Comparison of ENCODE assay signal across 9 cellular contexts in genomic region chr7:74586258-74587200, GRCh38.
DNase-seq lines count a peak whose midpoint lies in the region; ATAC-seq, FAIRE-seq and TF ChIP-seq lines count a peak whose summit lies in the region.
"Had no signal": no experiment of that assay in that cellular context is flagged by ENCODE, and none has a peak within 500 bp of the region (broad histone marks: within the 10 kb centered on the region; RNA-seq: fewer than 3 reads in every experiment).

No MANE protein-coding gene starts in this region.

- no peaks in the 10 kb centered on the region for H3K9me2 ChIP-seq in PC-9 (ENCODE audit: insufficient read depth)

- no peak overlapping the region for H3K23ac ChIP-seq in H1 (ENCODE audit: insufficient read length)

- peaks cover 44% of the 10 kb centered on the region for H3F3A ChIP-seq in PC-9 (ENCODE audit: insufficient read depth, low read depth)

- no peaks in the 10 kb centered on the region for H3K79me1 ChIP-seq in H1 (ENCODE audit: low read depth, low read length)

- intact Hi-C loops in PC-9 (cut with micrococcal nuclease; ENCODE audit: unreplicated experiment) = no loop called here

- 86% methylated on average over 19 of the region's 19 CpGs; no CpG with 5 or more reads in 1 of the 2 experiments for WGBS in H1 (ENCODE audit: extremely low coverage in 1 of 2, insufficient coverage in 1 of 2, insufficient read length in 1 of 2, insufficient replicate concordance in 2 of 2, low coverage in 1 of 2, low lambda C conversion rate in 2 of 2, missing lambda C conversion rate in 1 of 2), 2 experiments
- 83 to 90% methylated on average over 16 to 17 of the region's 19 CpGs for WGBS in upper lobe of left lung, 2 donors

- CTCF ChIA-PET in PC-9 (lab: Charles Lee) (interaction anchor here (0.6 kb wide), 2 partner anchors 71 to 175 kb away, joined by 4 read pairs; partner anchors contain the start of gene GTF2I), H1 (lab: Charles Lee; ENCODE audit: partially characterized antibody) (interaction anchor here (0.9 to 12.9 kb wide), 6 partner anchors 8 to 185 kb away, joined by 3 to 84 read pairs (median 4); no protein-coding TSS in a partner anchor)

- DNase-seq in PC-9 = no peak
- DNase-seq in H1 (ENCODE audit: low read depth in 1 of 2, low spot score in 2 of 2) = no peak
- DNase-seq in upper lobe of left lung = peak in 1 of 2 donors; percentile 59
- no peak for DNase-seq in amygdala (lab: John Stamatoyannopoulos, UW)
- no peak for DNase-seq in NCI-H2171 (lab: John Stamatoyannopoulos, UW)
- DNase-seq: activated CD4-positive, CD25-positive, alpha-beta regulatory T cell; activated gamma-delta T cell treated with Interleukin-2 at 50 U/mL for 16 hours had no signal

- peak overlapping the region; percentile 16; the same call in 1 of the 2 replicates for H2BK5ac ChIP-seq in H1 (ENCODE audit: low read depth, low read length)

- H3K27ac ChIP-seq in PC-9 = peak overlapping the region; percentile 41; the same call in 1 of the 2 replicates
- no peak overlapping the region for H3K27ac ChIP-seq in H1 (ENCODE audit: low read depth, low read length)
- peak overlapping the region; percentile 12 for H3K27ac ChIP-seq in muscle layer of colon (ENCODE audit: low read depth, low read length)
- H3K27ac ChIP-seq in upper lobe of left lung = peak overlapping the region; percentile 18 to 75 (median 51)

- H2AFZ ChIP-seq in PC-9 (no peak overlapping the region), H1 (ENCODE audit: low read length) (no peak overlapping the region)

- H2AK5ac ChIP-seq in H1 (ENCODE audit: low read depth, low read length) = no peak overlapping the region

- H3K4me2 ChIP-seq in PC-9 (peak overlapping the region; percentile 49), H1 (ENCODE audit: insufficient read depth in 1 of 2, low read depth in 2 of 2, low read length in 2 of 2) (no peak overlapping the region)

- no peak overlapping the region for H3K18ac ChIP-seq in H1 (ENCODE audit: extremely low read depth, low read length)

- H3K9me3 ChIP-seq in PC-9 (ENCODE audit: insufficient read depth, low read depth) (no peaks in the 10 kb centered on the region), H1 (ENCODE audit: insufficient read depth in 2 of 2, low read depth in 1 of 2, low read length in 1 of 2) (no peaks in the 10 kb centered on the region), muscle layer of colon (ENCODE audit: low read length) (no peaks in the 10 kb centered on the region), upper lobe of left lung (no peaks in the 10 kb centered on the region)

- H2BK20ac ChIP-seq in H1 (ENCODE audit: low read length) = no peak overlapping the region

- H3K56ac ChIP-seq in H1 (replicated peaks; ENCODE audit: insufficient read length, low read depth, low read length) = no peak overlapping the region

- TF ChIP-seq EP300 in H1 (IDR thresholded peaks at IDR 0.05; ENCODE audit: borderline replicate concordance in 1 of 2, low read depth in 2 of 2, low read length in 2 of 2) (no peak), upper lobe of left lung (IDR thresholded peaks at IDR 0.05) (no peak)

- no peak for TF ChIP-seq CTCF in PC-9 (conservative IDR thresholded peaks at IDR 0.05)
- no peak for TF ChIP-seq CTCF in H1 (IDR thresholded peaks at IDR 0.05; ENCODE audit: control extremely low read depth in 1 of 3, insufficient read depth in 1 of 3, low read depth in 1 of 3, low read length in 3 of 3)
- no peak for TF ChIP-seq CTCF in upper lobe of left lung (IDR thresholded peaks at IDR 0.05)

- H4K5ac ChIP-seq in H1 (ENCODE audit: insufficient read length, low read depth, low read length) = no peak overlapping the region

- H3K36me3 ChIP-seq in PC-9 (ENCODE audit: low read depth) (no peaks in the 10 kb centered on the region), H1 (ENCODE audit: control insufficient read depth in 2 of 4, insufficient read depth in 4 of 4, low read length in 3 of 4) (peaks cover 2 to 13% (median 5%) of the 10 kb centered on the region in 4 experiments; a peak in 4 of 8 replicates), muscle layer of colon (ENCODE audit: insufficient read depth, low read length) (peaks cover 6% of the 10 kb centered on the region), upper lobe of left lung (peaks cover 2 to 14% (median 5%) of the 10 kb centered on the region in 4 donors)

- TF ChIP-seq POLR2A in H1 (IDR thresholded peaks at IDR 0.05; ENCODE audit: control extremely low read depth in 1 of 2, low read depth in 2 of 2, low read length in 2 of 2) (no peak), upper lobe of left lung (IDR thresholded peaks at IDR 0.05) (no peak)

- H4K20me1 ChIP-seq in PC-9 (ENCODE audit: insufficient read depth) (no peaks in the 10 kb centered on the region), H1 (replicated peaks in 1 of 2; ENCODE audit: control insufficient read depth in 1 of 2, insufficient read depth in 2 of 2, low read length in 2 of 2) (no peaks in the 10 kb centered on the region)

- TF ChIP-seq RAD21 in H1 (IDR thresholded peaks at IDR 0.05 in 1 of 2, conservative IDR thresholded peaks at IDR 0.05 in 1 of 2; ENCODE audit: low read depth in 2 of 2, low read length in 2 of 2) = no peak

- POLR2A ChIA-PET in PC-9 (lab: Charles Lee; ENCODE audit: unreplicated experiment) (interaction anchor here (0.6 to 1.0 kb wide), 4 partner anchors 7 to 1370 kb away, joined by 4 to 19 read pairs (median 5); partner anchors contain the start of gene GTF2I), H1 (lab: Charles Lee; ENCODE audit: partially characterized antibody) (interaction anchor here (1.4 to 2.1 kb wide), 2 partner anchors 33 to 70 kb away, joined by 4 to 9 read pairs; partner anchors contain the start of gene GTF2I)

- H2BK15ac ChIP-seq in H1 (ENCODE audit: low read length) = no peak overlapping the region

- H3K4me3 ChIP-seq in PC-9 = no peak overlapping the region
- H3K4me3 ChIP-seq in H1 (ENCODE audit: extremely low read depth in 1 of 4, insufficient read depth in 2 of 4, low read depth in 3 of 4, low read length in 4 of 4) = no peak overlapping the region
- no peak overlapping the region for H3K4me3 ChIP-seq in muscle layer of colon (ENCODE audit: low read depth in 1 of 2, low read length in 2 of 2)
- no peak overlapping the region for H3K4me3 ChIP-seq in upper lobe of left lung

- no TSS peak for BruUV-seq in PC-9 (replicated peaks; lab: Mats Ljungman, UMichigan)

- H3K4me1 ChIP-seq in PC-9 (replicated peaks; ENCODE audit: insufficient read depth) (peaks cover 56% of the 10 kb centered on the region), H1 (replicated peaks in 1 of 4; ENCODE audit: control insufficient read depth in 3 of 4, insufficient read depth in 4 of 4, low read length in 3 of 4) (peaks cover 4 to 10% (median 8%) of the 10 kb centered on the region in 4 experiments; a peak in 6 of 7 replicates), muscle layer of colon (ENCODE audit: insufficient read depth, low read length) (peaks cover 15% of the 10 kb centered on the region), upper lobe of left lung (peaks cover 11 to 16% (median 12%) of the 10 kb centered on the region in 4 donors)

- peak; percentile 20 to 47 for ATAC-seq in upper lobe of left lung (ENCODE audit: low FRiP score in 2 of 2)
- no peak for ATAC-seq in HG02938 (IDR thresholded peaks at IDR 0.05; ENCODE audit: unreplicated experiment)

- no peaks in the 10 kb centered on the region for H3K23me2 ChIP-seq in H1 (ENCODE audit: low read depth, low read length)

- no peak overlapping the region for H3K14ac ChIP-seq in H1 (ENCODE audit: insufficient read length)

- H3K79me2 ChIP-seq in PC-9 (ENCODE audit: low read depth) = no peaks in the 10 kb centered on the region
- no peaks in the 10 kb centered on the region for H3K79me2 ChIP-seq in H1 (ENCODE audit: control insufficient read depth in 1 of 2, insufficient read depth in 2 of 2, low read length in 2 of 2)

- H2BK120ac ChIP-seq in H1 (replicated peaks; ENCODE audit: low read depth, low read length) = no peak overlapping the region

- FAIRE-seq in H1 (lab: Jason Lieb, UNC) = no peak

- no peak overlapping the region for H4K91ac ChIP-seq in H1 (replicated peaks; ENCODE audit: insufficient read length, low read length)

- no peaks in the 10 kb centered on the region for H3K27me3 ChIP-seq in PC-9 (ENCODE audit: insufficient read depth, low read depth)
- no peaks in the 10 kb centered on the region for H3K27me3 ChIP-seq in H1 (replicated peaks in 1 of 4; ENCODE audit: control insufficient read depth in 3 of 4, extremely low read depth in 1 of 4, insufficient read depth in 3 of 4, low read length in 3 of 4)
- H3K27me3 ChIP-seq in muscle layer of colon (ENCODE audit: control insufficient read depth in 1 of 2, insufficient read depth in 2 of 2, low read length in 2 of 2) = no peaks in the 10 kb centered on the region
- H3K27me3 ChIP-seq in upper lobe of left lung = no peaks in the 10 kb centered on the region

- H4K8ac ChIP-seq in H1 (ENCODE audit: extremely low read depth, insufficient read depth, low read length) = no peak overlapping the region

- peak overlapping the region; percentile 69 for H3K4ac ChIP-seq in H1 (replicated peaks; ENCODE audit: insufficient read length, low read depth, low read length)

- H2BK12ac ChIP-seq in H1 (ENCODE audit: low read depth, low read length) = no peak overlapping the region

- no peak overlapping the region for H3K9ac ChIP-seq in H1 (replicated peaks in 1 of 4; ENCODE audit: extremely low read depth in 1 of 4, low read depth in 3 of 4, low read length in 3 of 4)
- no peak overlapping the region for H3K9ac ChIP-seq in muscle layer of colon (ENCODE audit: low read length)

TF ChIP-seq in H1, 55 proteins besides CTCF, POLR2A, EP300 and RAD21:
- TF ChIP-seq RNF2 (IDR thresholded peaks at IDR 0.05; ENCODE audit: borderline replicate concordance, low read depth, low read length, missing control alignments, poor library complexity, severe bottlenecking) (no peak), CBX5 (IDR thresholded peaks at IDR 0.05; ENCODE audit: low read depth, low read length) (no peak), SP2 (IDR thresholded peaks at IDR 0.05; ENCODE audit: low read length) (no peak), NANOG (IDR thresholded peaks at IDR 0.05; ENCODE audit: insufficient read depth, low read depth, low read length, poor library complexity, severe bottlenecking) (no peak), SIX5 (IDR thresholded peaks at IDR 0.05; ENCODE audit: low read depth, low read length) (no peak), SRF (IDR thresholded peaks at IDR 0.05; ENCODE audit: low read depth, low read length) (no peak)
- TF ChIP-seq, protein P1, sequence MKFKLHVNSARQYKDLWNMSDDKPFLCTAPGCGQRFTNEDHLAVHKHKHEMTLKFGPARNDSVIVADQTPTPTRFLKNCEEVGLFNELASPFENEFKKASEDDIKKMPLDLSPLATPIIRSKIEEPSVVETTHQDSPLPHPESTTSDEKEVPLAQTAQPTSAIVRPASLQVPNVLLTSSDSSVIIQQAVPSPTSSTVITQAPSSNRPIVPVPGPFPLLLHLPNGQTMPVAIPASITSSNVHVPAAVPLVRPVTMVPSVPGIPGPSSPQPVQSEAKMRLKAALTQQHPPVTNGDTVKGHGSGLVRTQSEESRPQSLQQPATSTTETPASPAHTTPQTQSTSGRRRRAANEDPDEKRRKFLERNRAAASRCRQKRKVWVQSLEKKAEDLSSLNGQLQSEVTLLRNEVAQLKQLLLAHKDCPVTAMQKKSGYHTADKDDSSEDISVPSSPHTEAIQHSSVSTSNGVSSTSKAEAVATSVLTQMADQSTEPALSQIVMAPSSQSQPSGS (IDR thresholded peaks at IDR 0.05; ENCODE audit: low read length) = no peak
